11 cellular contexts compared by ENCODE assay signal in genomic region chr2:28436525-28437051, GRCh38. TPM values are rescaled to one million over a fixed set of nuclear protein-coding genes. Genes with fewer than 3 reads are reported as not detected.
DNase-seq lines count a peak whose midpoint lies in the region; TF ChIP-seq lines count a peak whose summit lies in the region.
"Had no signal": no experiment of that assay in that cellular context is flagged by ENCODE, and none has a peak within 500 bp of the region (broad histone marks: within the 10 kb centered on the region; RNA-seq: fewer than 3 reads in every experiment).

No MANE protein-coding gene starts in this region.

- intact Hi-C loops in activated CD4-positive, alpha-beta memory T cell treated with anti-CD3 and anti-CD28 coated beads for 36 hours (cut with micrococcal nuclease): no loop called here

- H3K9me3 Mint-ChIP-seq in activated CD4-positive, alpha-beta memory T cell treated with anti-CD3 and anti-CD28 coated beads for 36 hours: peaks cover 13% of the 10 kb centered on the region

- no peak overlapping the region for H3K9ac ChIP-seq in smooth muscle cell (ENCODE audit: low read depth)

- H4K20me1 ChIP-seq in smooth muscle cell (ENCODE audit: low read depth): no peaks in the 10 kb centered on the region

- peak overlapping the region; percentile 26 for H3K4me2 ChIP-seq in smooth muscle cell

- no peaks in the 10 kb centered on the region for H3K79me2 ChIP-seq in smooth muscle cell (ENCODE audit: low read depth)

- TF ChIP-seq POLR2A in Peyer's patch (IDR thresholded peaks at IDR 0.05): no peak

- CTCF ChIA-PET in activated CD4-positive, alpha-beta memory T cell treated with anti-CD3 and anti-CD28 coated beads for 36 hours (lab: Charles Lee): no interaction called here

- H3F3A ChIP-seq in smooth muscle cell (ENCODE audit: low read depth): no peaks in the 10 kb centered on the region

- H3K36me3 Mint-ChIP-seq in activated CD4-positive, alpha-beta memory T cell treated with anti-CD3 and anti-CD28 coated beads for 36 hours: no peaks in the 10 kb centered on the region

- H3K4me3 Mint-ChIP-seq in activated CD4-positive, alpha-beta memory T cell treated with anti-CD3 and anti-CD28 coated beads for 36 hours: no peak overlapping the region

- H3K4me1 ChIP-seq in Peyer's patch (peaks cover 0 to 25% (median 2%) of the 10 kb centered on the region in 4 donors), smooth muscle cell (ENCODE audit: low read depth) (no peaks in the 10 kb centered on the region)

- peaks cover 20% of the 10 kb centered on the region for H3K4me1 Mint-ChIP-seq in activated CD4-positive, alpha-beta memory T cell treated with anti-CD3 and anti-CD28 coated beads for 36 hours (ENCODE audit: low read depth)

- 76% methylated on average over 17 of the region's 17 CpGs for WGBS in smooth muscle cell (ENCODE audit: low lambda C conversion rate)

- no peaks in the 10 kb centered on the region for H3K36me3 ChIP-seq in Peyer's patch
- no peaks in the 10 kb centered on the region for H3K36me3 ChIP-seq in smooth muscle cell (ENCODE audit: low read depth)
- H3K36me3 ChIP-seq: gastrocnemius medialis had no signal

- POLR2A ChIA-PET in activated CD4-positive, alpha-beta memory T cell treated with anti-CD3 and anti-CD28 coated beads for 36 hours (lab: Charles Lee): no interaction called here

- H3K9me3 ChIP-seq in Peyer's patch (no peaks in the 10 kb centered on the region), smooth muscle cell (replicated peaks; ENCODE audit: low read depth) (no peaks in the 10 kb centered on the region)
- H3K9me3 ChIP-seq: gastrocnemius medialis had no signal

- peak; percentile 50 for DNase-seq in DMS53 (lab: John Stamatoyannopoulos, UW)
- no peak for DNase-seq in DMS53 treated with DMSO at 0.1 percent for 48 hours (lab: John Stamatoyannopoulos, UW; ENCODE audit: unreplicated experiment)
- DNase-seq in Peyer's patch: peak in 2 of 3 donors; percentile 81 to 83
- peak; percentile 86 for DNase-seq in kidney tubule cell (ENCODE audit: low spot score)
- no peak for DNase-seq in smooth muscle cell (lab: John Stamatoyannopoulos, UW; ENCODE audit: unreplicated experiment)
- DNase-seq in Kasumi-1 (lab: John Stamatoyannopoulos, UW): no peak
- DNase-seq in activated CD4-positive, alpha-beta memory T cell treated with anti-CD3 and anti-CD28 coated beads for 36 hours: no peak
- no peak for DNase-seq in activated gamma-delta T cell treated with Interleukin-2 at 50 U/mL for 16 hours
- DNase-seq: NCI-H2227 treated with DMSO at 0.1 percent for 48 hours, T-helper 2 cell had no signal

- no peaks in the 10 kb centered on the region for H3K27me3 Mint-ChIP-seq in activated CD4-positive, alpha-beta memory T cell treated with anti-CD3 and anti-CD28 coated beads for 36 hours

- TF ChIP-seq CTCF in Peyer's patch (IDR thresholded peaks at IDR 0.05) (no peak), smooth muscle cell (IDR thresholded peaks at IDR 0.05; ENCODE audit: borderline replicate concordance, insufficient read depth, poor library complexity, severe bottlenecking) (no peak)

- H3K27me3 ChIP-seq in Peyer's patch: no peaks in the 10 kb centered on the region
- no peaks in the 10 kb centered on the region for H3K27me3 ChIP-seq in smooth muscle cell (ENCODE audit: low read depth)
- H3K27me3 ChIP-seq: gastrocnemius medialis had no signal

- H2AFZ ChIP-seq in smooth muscle cell (ENCODE audit: low read depth): no peak overlapping the region

- H3K27ac ChIP-seq in Peyer's patch (peak overlapping the region in 3 of 4 donors; percentile 72 to 85 (median 79)), smooth muscle cell (ENCODE audit: low read depth) (peak overlapping the region; percentile 33)
- H3K27ac ChIP-seq: gastrocnemius medialis had no signal

- H3K27ac Mint-ChIP-seq in activated CD4-positive, alpha-beta memory T cell treated with anti-CD3 and anti-CD28 coated beads for 36 hours: no peak overlapping the region

- no peak overlapping the region for H3K4me3 ChIP-seq in Peyer's patch
- H3K4me3 ChIP-seq in smooth muscle cell: no peak overlapping the region
- H3K4me3 ChIP-seq: gastrocnemius medialis had no signal

RNA-seq across cellular contexts. Expression of gene FOSL2, which starts 43.9 kb away (rescaled TPM):
- total RNA-seq in Peyer's patch: 100 to 1,000 TPM in 3 of 4 donors, 10 to 100 TPM in 1; 46.2 to 239 (median 207) TPM
- 106 and 120 TPM in 2 replicates for total RNA-seq in smooth muscle cell
- 70.8 and 72.6 TPM in 2 replicates for polyA plus RNA-seq in smooth muscle cell
- total RNA-seq in activated CD4-positive, alpha-beta memory T cell treated with anti-CD3 and anti-CD28 coated beads for 36 hours: 100 to 1,000 TPM; 172 to 182 TPM

RNA-seq across cellular contexts. Expression of gene PLB1, which starts 59.3 kb away (rescaled TPM):
- total RNA-seq in Peyer's patch (100 to 1,000 TPM in 2 of 4 donors, 10 to 100 TPM in 1, 1 to 10 TPM in 1; 9.1 to 345 (median 146) TPM), smooth muscle cell (1.1 and 8.7 TPM in 2 replicates)
- polyA plus RNA-seq in smooth muscle cell: 0.75 and 3.7 TPM in 2 replicates
- total RNA-seq in activated CD4-positive, alpha-beta memory T cell treated with anti-CD3 and anti-CD28 coated beads for 36 hours: under 1 TPM; 0.64 to 0.85 TPM

Comparison
In these comparisons a context has a peak if more than half of its experiments do, and no peak if none do; other contexts are left out.
1. DNase-seq: peak in DMS53 (single experiment), Peyer's patch (2 of 3) and kidney tubule cell (single experiment); none in DMS53 treated with DMSO at 0.1 percent for 48 hours (single experiment), smooth muscle cell (single experiment), Kasumi-1 (0 of 2), activated CD4-positive, alpha-beta memory T cell treated with anti-CD3 and anti-CD28 coated beads for 36 hours (single experiment) and activated gamma-delta T cell treated with Interleukin-2 at 50 U/mL for 16 hours (single experiment).